Comparison of ENCODE assay signal across 8 cellular contexts in genomic region chr21:44846201-44846484, GRCh38. TPM values are rescaled to one million over a fixed set of nuclear protein-coding genes. Genes with fewer than 3 reads are reported as not detected.
DNase-seq lines count a peak whose midpoint lies in the region; ATAC-seq, FAIRE-seq and TF ChIP-seq lines count a peak whose summit lies in the region.

No MANE protein-coding gene starts in this region.

- POLR2A ChIA-PET in CD8-positive, alpha-beta memory T cell (lab: Charles Lee): interaction anchor here (1.2 kb wide), 1 partner anchor 28 kb away, joined by 4 read pairs; the partner anchor contains the start of gene PTTG1IP
- POLR2A ChIA-PET in PC-3 (lab: Charles Lee; ENCODE audit: unreplicated experiment): no interaction called here
- POLR2A ChIA-PET in endothelial cell of umbilical vein (lab: Charles Lee): no interaction called here

- H3K36me3 ChIP-seq in CD8-positive, alpha-beta memory T cell (ENCODE audit: insufficient read depth, low read length): peaks cover 18% of the 10 kb centered on the region
- H3K36me3 ChIP-seq in PC-3 (ENCODE audit: low read depth, low read length): peaks cover 19% of the 10 kb centered on the region
- H3K36me3 ChIP-seq in endothelial cell of umbilical vein (ENCODE audit: control insufficient read depth in 2 of 2, extremely low read depth in 1 of 2, insufficient read depth in 2 of 2, low read length in 2 of 2): peaks cover 20% of the 10 kb centered on the region in 2 experiments
- H3K36me3 ChIP-seq in prostate gland: peaks cover 3 to 6% of the 10 kb centered on the region in 2 donors

- no peak for TF ChIP-seq POLR2A in endothelial cell of umbilical vein (IDR thresholded peaks at IDR 0.05; ENCODE audit: low read depth, low read length)
- no peak for TF ChIP-seq POLR2A in prostate gland (IDR thresholded peaks at IDR 0.05)

- no peak for FAIRE-seq in endothelial cell of umbilical vein (lab: Jason Lieb, UNC)

- H3K79me2 ChIP-seq in PC-3 (ENCODE audit: low read length): no peaks in the 10 kb centered on the region
- H3K79me2 ChIP-seq in endothelial cell of umbilical vein (ENCODE audit: control insufficient read depth, insufficient read depth, low read length): no peaks in the 10 kb centered on the region

- no peaks in the 10 kb centered on the region for H3K9me3 ChIP-seq in CD8-positive, alpha-beta memory T cell (ENCODE audit: low read length)
- H3K9me3 ChIP-seq in PC-3 (ENCODE audit: low read length) (no peaks in the 10 kb centered on the region), endothelial cell of umbilical vein (replicated peaks; ENCODE audit: control insufficient read depth, insufficient read depth, low read length) (no peaks in the 10 kb centered on the region), prostate gland (no peaks in the 10 kb centered on the region)

- H3K27me3 Mint-ChIP-seq in CD8-positive, alpha-beta memory T cell: peaks cover 6 to 10% of the 10 kb centered on the region in 2 donors

- H3K36me3 Mint-ChIP-seq in CD8-positive, alpha-beta memory T cell: peaks cover 0 to 24% (median 6%) of the 10 kb centered on the region in 3 donors

- H3K4me3 Mint-ChIP-seq in CD8-positive, alpha-beta memory T cell: peak overlapping the region; percentile 16 to 85 (median 54)

- no peaks in the 10 kb centered on the region for H3K27me3 ChIP-seq in CD8-positive, alpha-beta memory T cell (ENCODE audit: insufficient read depth, low read length, poor library complexity, severe bottlenecking)
- H3K27me3 ChIP-seq in PC-3 (ENCODE audit: low read length): no peaks in the 10 kb centered on the region
- H3K27me3 ChIP-seq in endothelial cell of umbilical vein (ENCODE audit: control insufficient read depth in 2 of 2, insufficient read depth in 2 of 2, low read length in 2 of 2): peaks cover 2 to 4% of the 10 kb centered on the region in 2 experiments
- no peaks in the 10 kb centered on the region for H3K27me3 ChIP-seq in prostate gland (replicated peaks; ENCODE audit: insufficient read depth)

- BruUV-seq in PC-3 (replicated peaks; lab: Mats Ljungman, UMichigan): TSS peak; percentile 37
- BruUV-seq in endothelial cell of umbilical vein (replicated peaks; lab: Mats Ljungman, UMichigan): no TSS peak

- no peaks in the 10 kb centered on the region for H3K9me2 ChIP-seq in PC-3 (replicated peaks; ENCODE audit: low read length)

- H2AFZ ChIP-seq in PC-3 (ENCODE audit: low read length) (peak overlapping the region; percentile 37), endothelial cell of umbilical vein (ENCODE audit: low read depth, low read length) (no peak overlapping the region)

- H3K27ac ChIP-seq in CD8-positive, alpha-beta memory T cell (ENCODE audit: low read depth, low read length): peak overlapping the region; percentile 33
- H3K27ac ChIP-seq in PC-3 (ENCODE audit: low read length) (peak overlapping the region; percentile 7; the same call in 1 of the 2 replicates), endothelial cell of umbilical vein (ENCODE audit: insufficient read depth, low read depth, low read length) (no peak overlapping the region), prostate gland (peak overlapping the region; percentile 25 to 43)

- no peak for ATAC-seq in PC-3
- ATAC-seq in GM19328 (IDR thresholded peaks at IDR 0.05; ENCODE audit: unreplicated experiment): no peak

- H3K9ac ChIP-seq in PC-3 (ENCODE audit: low read length) (0 out of 2 replicates have a peak overlapping the region, but pooled peaks have one; percentile 0), endothelial cell of umbilical vein (replicated peaks; ENCODE audit: extremely low read depth, insufficient read depth, low read length) (peak overlapping the region; percentile 51)

- dilution Hi-C loops in endothelial cell of umbilical vein (cut with MboI; ENCODE audit: extremely low pct_ligation_motif_present, low sequenced_read_pairs): no loop called here

- H3K4me3 ChIP-seq in CD8-positive, alpha-beta memory T cell (ENCODE audit: low read length): peak overlapping the region; percentile 51
- peak overlapping the region; percentile 36 for H3K4me3 ChIP-seq in PC-3 (ENCODE audit: low read length)
- H3K4me3 ChIP-seq in endothelial cell of umbilical vein (replicated peaks in 1 of 3; ENCODE audit: insufficient read depth in 1 of 3, low read depth in 1 of 3, low read length in 3 of 3): peak overlapping the region; percentile 7 to 28 (median 11)
- peak overlapping the region in 1 of 2 donors; percentile 17 for H3K4me3 ChIP-seq in prostate gland

- TF ChIP-seq CTCF in PC-3 (conservative IDR thresholded peaks at IDR 0.05; ENCODE audit: low read depth, low read length): peak; percentile 28; the same call in 1 of the 2 replicates
- no peak for TF ChIP-seq CTCF in endothelial cell of umbilical vein (IDR thresholded peaks at IDR 0.05; ENCODE audit: extremely low read depth in 1 of 2, insufficient read depth in 1 of 2, low read depth in 1 of 2, low read length in 2 of 2)
- no peak for TF ChIP-seq CTCF in prostate gland (IDR thresholded peaks at IDR 0.05)

- CTCF ChIA-PET in CD8-positive, alpha-beta memory T cell (lab: Charles Lee): interaction anchor here (1.2 to 1.5 kb wide), 4 partner anchors 27 to 283 kb away, joined by 3 to 4 read pairs (median 3); partner anchors contain the start of gene PTTG1IP
- CTCF ChIA-PET in PC-3 (lab: Charles Lee): interaction anchor here (0.6 to 0.8 kb wide), 2 partner anchors 27 to 86 kb away, joined by 4 to 12 read pairs; partner anchors contain the start of gene PTTG1IP
- CTCF ChIA-PET in endothelial cell of umbilical vein (lab: Charles Lee): interaction anchor here (0.9 to 2.7 kb wide), 9 partner anchors 23 to 96 kb away, joined by 3 to 11 read pairs (median 5); partner anchors contain the start of genes PTTG1IP and UBE2G2

- no peaks in the 10 kb centered on the region for H3K9me3 Mint-ChIP-seq in CD8-positive, alpha-beta memory T cell

- no peaks in the 10 kb centered on the region for H3K9me1 ChIP-seq in endothelial cell of umbilical vein (replicated peaks; ENCODE audit: control insufficient read depth, extremely low read depth, insufficient read depth, low read length)

- H4K20me1 ChIP-seq in PC-3 (ENCODE audit: low read length) (no peaks in the 10 kb centered on the region), endothelial cell of umbilical vein (replicated peaks; ENCODE audit: control insufficient read depth, extremely low read depth, insufficient read depth, low read length) (no peaks in the 10 kb centered on the region)

- WGBS in prostate gland: 3% methylated on average over 1 of the region's 1 CpG

- no peaks in the 10 kb centered on the region for H3F3A ChIP-seq in PC-3 (ENCODE audit: low read length, unreplicated experiment)

- H3K4me2 ChIP-seq in PC-3 (ENCODE audit: low read length): peak overlapping the region; percentile 66
- peak overlapping the region; percentile 87 for H3K4me2 ChIP-seq in endothelial cell of umbilical vein (ENCODE audit: insufficient read depth, low read length)

- H3K27ac Mint-ChIP-seq in CD8-positive, alpha-beta memory T cell: peak overlapping the region in 7 of 8 donors; percentile 26 to 63 (median 45)

- DNase-seq in CD8-positive, alpha-beta memory T cell: no peak
- DNase-seq in PC-3 (no peak), endothelial cell of umbilical vein (ENCODE audit: low read depth, low spot score) (no peak), prostate gland (ENCODE audit: low spot score) (no peak), SW 1271 (lab: John Stamatoyannopoulos, UW) (no peak), DMS53 (lab: John Stamatoyannopoulos, UW) (no peak), posterior cingulate gyrus (no peak)

- intact Hi-C loops in PC-3 (cut with micrococcal nuclease): loop anchor here (2.0 kb wide), 1 partner anchor 45 kb away; the partner anchor contains the start of gene UBE2G2
- intact Hi-C loops in endothelial cell of umbilical vein (cut with micrococcal nuclease): loop anchor here (1.0 kb wide), 3 partner anchors 26 to 65 kb away; partner anchors contain the start of gene UBE2G2
- intact Hi-C loops in prostate gland (cut with DNase I): no loop called here
- intact Hi-C loops in posterior cingulate gyrus (cut with DNase I): no loop called here

- peaks cover 27% of the 10 kb centered on the region for H3K4me1 ChIP-seq in CD8-positive, alpha-beta memory T cell (ENCODE audit: insufficient read depth, low read length)
- H3K4me1 ChIP-seq in PC-3 (ENCODE audit: insufficient read depth, low read length): peaks cover 11% of the 10 kb centered on the region
- peaks cover 16% of the 10 kb centered on the region for H3K4me1 ChIP-seq in endothelial cell of umbilical vein (ENCODE audit: control insufficient read depth, extremely low read depth, insufficient read depth, low read length)
- H3K4me1 ChIP-seq in prostate gland (replicated peaks): peaks cover 14% of the 10 kb centered on the region

- peaks cover 7 to 18% (median 9%) of the 10 kb centered on the region in 3 donors for H3K4me1 Mint-ChIP-seq in CD8-positive, alpha-beta memory T cell

RNA-seq across cellular contexts. Expression of gene PTTG1IP, which starts 27.3 kb away (rescaled TPM):
- total RNA-seq in CD8-positive, alpha-beta memory T cell: 10 to 100 TPM; 48.2 to 50.8 TPM
- 69.8 TPM for polyA plus RNA-seq in CD8-positive, alpha-beta memory T cell
- total RNA-seq in PC-3 (2014; rRNA removed): 330 and 455 TPM in 2 replicates
- total RNA-seq in endothelial cell of umbilical vein: 406 and 415 TPM in 2 replicates
- polyA plus RNA-seq in endothelial cell of umbilical vein: 313 and 342 TPM in 2 replicates
- 289 and 309 TPM in 2 replicates for polyA plus RNA-seq in endothelial cell of umbilical vein (2011; cell fraction: cytosol; rRNA removed)
- polyA plus RNA-seq in endothelial cell of umbilical vein (2011; cell fraction: nucleus; rRNA removed): 194 and 204 TPM in 2 replicates
- polyA plus RNA-seq in endothelial cell of umbilical vein (2012): 314 and 368 TPM in 2 replicates
- polyA minus RNA-seq in endothelial cell of umbilical vein: 267 and 299 TPM in 2 replicates
- polyA minus RNA-seq in endothelial cell of umbilical vein (2011; cell fraction: cytosol; rRNA and poly(A)+ RNA removed): 103 TPM
- polyA minus RNA-seq in endothelial cell of umbilical vein (2011; cell fraction: nucleus; rRNA and poly(A)+ RNA removed): 77.5 and 96.0 TPM in 2 replicates
- 100 to 1,000 TPM; 216 to 244 TPM for total RNA-seq in prostate gland

RNA-seq across cellular contexts. Expression of gene SUMO3, which starts 28.3 kb away (rescaled TPM):
- total RNA-seq in CD8-positive, alpha-beta memory T cell: 10 to 100 TPM; 81.7 to 85.3 TPM
- polyA plus RNA-seq in CD8-positive, alpha-beta memory T cell: 88.1 TPM
- total RNA-seq in PC-3 (2014; rRNA removed) (242 and 290 TPM in 2 replicates), endothelial cell of umbilical vein (99.7 and 102 TPM in 2 replicates), prostate gland (10 to 100 TPM; 78.3 to 92.2 TPM)
- polyA plus RNA-seq in endothelial cell of umbilical vein: 109 and 123 TPM in 2 replicates
- 115 and 130 TPM in 2 replicates for polyA plus RNA-seq in endothelial cell of umbilical vein (2011; cell fraction: cytosol; rRNA removed)
- polyA plus RNA-seq in endothelial cell of umbilical vein (2011; cell fraction: nucleus; rRNA removed): 46.3 and 55.9 TPM in 2 replicates
- polyA plus RNA-seq in endothelial cell of umbilical vein (2012): 107 and 137 TPM in 2 replicates
- 79.8 and 101 TPM in 2 replicates for polyA minus RNA-seq in endothelial cell of umbilical vein
- 50.6 TPM for polyA minus RNA-seq in endothelial cell of umbilical vein (2011; cell fraction: cytosol; rRNA and poly(A)+ RNA removed)
- polyA minus RNA-seq in endothelial cell of umbilical vein (2011; cell fraction: nucleus; rRNA and poly(A)+ RNA removed): 21.6 and 22.3 TPM in 2 replicates

RNA-seq across cellular contexts. Expression of gene UBE2G2, which starts 44.5 kb away (rescaled TPM):
- total RNA-seq in CD8-positive, alpha-beta memory T cell: 100 to 1,000 TPM; 112 to 116 TPM
- polyA plus RNA-seq in CD8-positive, alpha-beta memory T cell: 60.1 TPM
- 159 and 189 TPM in 2 replicates for total RNA-seq in PC-3 (2014; rRNA removed)
- total RNA-seq in endothelial cell of umbilical vein: 114 and 117 TPM in 2 replicates
- polyA plus RNA-seq in endothelial cell of umbilical vein: 86.4 and 95.0 TPM in 2 replicates
- polyA plus RNA-seq in endothelial cell of umbilical vein (2011; cell fraction: cytosol; rRNA removed): 90.1 and 97.5 TPM in 2 replicates
- 200 and 203 TPM in 2 replicates for polyA plus RNA-seq in endothelial cell of umbilical vein (2011; cell fraction: nucleus; rRNA removed)
- polyA plus RNA-seq in endothelial cell of umbilical vein (2012): 126 and 142 TPM in 2 replicates
- polyA minus RNA-seq in endothelial cell of umbilical vein: 158 TPM in 2 replicates
- 57.2 TPM for polyA minus RNA-seq in endothelial cell of umbilical vein (2011; cell fraction: cytosol; rRNA and poly(A)+ RNA removed)
- 87.5 and 102 TPM in 2 replicates for polyA minus RNA-seq in endothelial cell of umbilical vein (2011; cell fraction: nucleus; rRNA and poly(A)+ RNA removed)
- total RNA-seq in prostate gland: 10 to 100 TPM; 46.9 to 75.7 TPM

Comparison
In these comparisons a context has a peak if more than half of its experiments do, and no peak if none do; other contexts are left out.
1. intact Hi-C loops: an anchor here in PC-3 (2.0 kb wide) and endothelial cell of umbilical vein (1.0 kb wide); none called in prostate gland and posterior cingulate gyrus.